9 cellular contexts compared by ENCODE assay signal in the genomic region with DNA sequence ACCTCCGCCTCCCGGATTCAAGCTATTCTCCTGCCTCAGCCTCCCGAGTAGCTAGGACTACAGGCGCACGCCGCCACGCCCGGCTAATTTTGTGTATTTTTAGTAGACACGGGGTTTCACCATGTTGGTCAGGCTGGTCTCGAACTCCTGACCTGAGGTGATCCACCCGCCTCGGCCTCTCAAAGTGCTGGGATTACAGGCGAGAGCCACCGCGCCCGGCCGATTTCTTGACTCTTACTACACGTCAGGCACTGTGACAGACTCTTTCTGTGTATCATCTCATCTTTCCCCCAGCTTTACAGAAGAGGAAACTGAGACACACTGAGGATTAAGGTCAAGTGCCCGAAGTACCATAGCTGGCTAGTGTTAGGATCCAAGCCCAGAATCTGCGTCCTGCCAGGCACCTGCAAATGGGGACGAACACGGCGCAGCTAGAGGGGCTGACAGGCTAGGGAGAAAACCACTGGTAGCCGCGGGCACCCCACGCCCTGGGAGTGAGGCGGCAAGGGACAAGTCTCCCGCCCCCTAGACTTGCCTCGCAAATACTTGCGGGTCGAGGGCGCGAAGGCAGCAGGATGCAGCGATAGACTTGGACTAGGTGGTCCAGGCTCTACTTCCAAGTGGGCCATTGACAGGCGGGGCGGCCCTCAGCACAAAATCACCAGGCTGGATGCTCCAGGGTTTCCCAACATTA. TPM values are rescaled to one million over a fixed set of nuclear protein-coding genes. Genes with fewer than 3 reads are reported as not detected.
A peak's percentile ranks its signal among the peaks of the same experiment; 100 is the strongest.
DNase-seq lines count a peak whose midpoint lies in the region; ATAC-seq, FAIRE-seq and TF ChIP-seq lines count a peak whose summit lies in the region.
"Had no signal": no experiment of that assay in that cellular context is flagged by ENCODE, and none has a peak within 500 bp of the region (broad histone marks: within the 10 kb centered on the region; RNA-seq: fewer than 3 reads in every experiment).

No MANE protein-coding gene starts in this region.

- DNase-seq in activated effector memory CD4-positive, alpha-beta T cell treated with anti-CD3 and anti-CD28 coated beads, Interleukin-2, amount 50 U/mL, for 16 hours: peak; percentile 73
- DNase-seq in activated effector memory CD4-positive, alpha-beta T cell treated with Interleukin-2 at 50 U/mL for 16 hours: no peak
- DNase-seq in adrenal gland: peak in 6 of 7 donors; percentile 20 to 65 (median 42)
- DNase-seq in HepG2 (ENCODE audit: low spot score): no peak

- no peak for TF ChIP-seq RAD21 in HepG2 (CRISPR knock-in tag; IDR thresholded peaks at IDR 0.05)

- H3K9me3 ChIP-seq in adrenal gland (replicated peaks in 1 of 3) (no peaks in the 10 kb centered on the region), HepG2 (ENCODE audit: low read length) (no peaks in the 10 kb centered on the region), thymus (ENCODE audit: control insufficient read depth) (no peaks in the 10 kb centered on the region)

- no peaks in the 10 kb centered on the region for H4K20me1 ChIP-seq in HepG2 (ENCODE audit: insufficient read depth, low read length)

- POLR2A ChIA-PET in HepG2 (lab: Yijun Ruan, JAX): interaction anchor here (0.7 to 4.9 kb wide), 7 partner anchors 73 to 514 kb away, joined by 3 to 46 read pairs (median 5); a partner anchor contains a TSS

- no peak overlapping the region; the same call in 1 of the 2 replicates for H3K9ac ChIP-seq in HepG2 (ENCODE audit: insufficient read depth, low read depth, low read length)

- intact Hi-C loops in adrenal gland (cut with DNase I) (no loop called here), HepG2 (cut with micrococcal nuclease; ENCODE audit: unreplicated experiment) (loop anchor here (10.0 kb wide), 1 partner anchor 324 kb away; no protein-coding TSS in a partner anchor)

- H3K36me3 ChIP-seq in adrenal gland (replicated peaks in 1 of 2): peaks cover 0 to 25% of the 10 kb centered on the region in 2 donors
- peaks cover 5 to 21% of the 10 kb centered on the region in 2 experiments; a peak in 3 of 5 replicates for H3K36me3 ChIP-seq in HepG2 (replicated peaks in 1 of 2; ENCODE audit: control insufficient read depth in 1 of 2, insufficient read depth in 2 of 2, low read length in 2 of 2)
- H3K36me3 ChIP-seq in thymus (ENCODE audit: control insufficient read depth, insufficient read depth): peaks cover 21% of the 10 kb centered on the region

- peak overlapping the region; percentile 97 for H3K4me2 ChIP-seq in HepG2 (ENCODE audit: low read depth, low read length)

- peak overlapping the region in 3 of 4 donors; percentile 54 to 93 (median 72) for H3K4me3 ChIP-seq in adrenal gland
- peak overlapping the region; percentile 78 to 88 (median 84); a peak in 5 of 6 replicates for H3K4me3 ChIP-seq in HepG2 (replicated peaks in 1 of 3; ENCODE audit: insufficient read depth in 1 of 3, low read depth in 2 of 3, low read length in 3 of 3)
- H3K4me3 ChIP-seq in thymus (ENCODE audit: low read length): peak overlapping the region; percentile 99

- in situ Hi-C loops in HepG2 (cut with HindIII; ENCODE audit: extremely low pct_ligation_motif_present, low pct_unique_long_range_greater_than_20kb): loop anchor here (5.0 to 25.0 kb wide), 4 partner anchors 202 to 687 kb away; a partner anchor contains a TSS

- ATAC-seq in HepG2 (no peak), HG03025 (IDR thresholded peaks at IDR 0.05; ENCODE audit: low FRiP score, unreplicated experiment) (no peak), HG03159 (IDR thresholded peaks at IDR 0.05; ENCODE audit: unreplicated experiment) (no peak), HG02759 (IDR thresholded peaks at IDR 0.05; ENCODE audit: unreplicated experiment) (no peak)

- CTCF ChIA-PET in HepG2 (lab: Yijun Ruan, JAX; ENCODE audit: low intra/inter-chr PET ratio, low total read pairs): no interaction called here

- no peak overlapping the region for H2AFZ ChIP-seq in HepG2 (ENCODE audit: low read length)

- no peaks in the 10 kb centered on the region for H3K27me3 ChIP-seq in adrenal gland
- no peaks in the 10 kb centered on the region; a peak in 2 of 5 replicates for H3K27me3 ChIP-seq in HepG2 (ENCODE audit: control insufficient read depth in 1 of 2, insufficient read depth in 2 of 2, low read length in 2 of 2)
- no peaks in the 10 kb centered on the region for H3K27me3 ChIP-seq in thymus (ENCODE audit: control insufficient read depth, insufficient read depth)

- peak overlapping the region in 4 of 5 donors; percentile 60 to 93 (median 90) for H3K27ac ChIP-seq in adrenal gland
- H3K27ac ChIP-seq in HepG2 (ENCODE audit: extremely low read length, insufficient read depth, low read length): no peak overlapping the region
- peak overlapping the region; percentile 99 for H3K27ac ChIP-seq in thymus (ENCODE audit: low read depth)

- TF ChIP-seq CTCF in adrenal gland (IDR thresholded peaks at IDR 0.05) (no peak), HepG2 (CRISPR knock-in tag; IDR thresholded peaks at IDR 0.05) (no peak)

- TF ChIP-seq POLR2A in adrenal gland (IDR thresholded peaks at IDR 0.05) (no peak), HepG2 (IDR thresholded peaks at IDR 0.05; ENCODE audit: insufficient read depth in 1 of 2, low read depth in 2 of 2, low read length in 2 of 2) (no peak)

- H3K4me1 ChIP-seq in adrenal gland (replicated peaks in 1 of 2): peaks cover 37 to 85% of the 10 kb centered on the region in 2 donors
- H3K4me1 ChIP-seq in HepG2 (ENCODE audit: insufficient read depth, low read length): peaks cover 62% of the 10 kb centered on the region
- peaks cover 23% of the 10 kb centered on the region for H3K4me1 ChIP-seq in thymus (ENCODE audit: control insufficient read depth, insufficient read depth, low read length)

- peaks cover 10% of the 10 kb centered on the region for H3K79me2 ChIP-seq in HepG2 (ENCODE audit: insufficient read depth, low read length)

- WGBS in adrenal gland, 4 donors: 54 to 75% (median 58%) methylated on average over 22 to 36 of the region's 36 CpGs
- WGBS in HepG2 (ENCODE audit: low lambda C conversion rate): 79% methylated on average over 36 of the region's 36 CpGs
- WGBS in thymus: 75% methylated on average over 36 of the region's 36 CpGs

- BruUV-seq in HepG2 (replicated peaks; lab: Mats Ljungman, UMichigan): no TSS peak

- no peak for TF ChIP-seq EP300 in HepG2 (IDR thresholded peaks at IDR 0.05; ENCODE audit: low read depth in 2 of 2, low read length in 2 of 2)
- no peak for TF ChIP-seq EP300 in HepG2 (CRISPR knock-in tag; IDR thresholded peaks at IDR 0.05; ENCODE audit: borderline replicate concordance)

- no peak for FAIRE-seq in HepG2 (lab: Jason Lieb, UNC)
- FAIRE-seq: TTC549 had no signal

TF ChIP-seq in HepG2, 621 proteins besides CTCF, POLR2A, EP300 and RAD21 (continues in another document):
- TF ChIP-seq ZNF788 (CRISPR knock-in tag; IDR thresholded peaks at IDR 0.05; ENCODE audit: borderline replicate concordance) (0 out of 2 replicates have a peak, but pooled peaks have one; percentile 13), ZNF768 (CRISPR knock-in tag; IDR thresholded peaks at IDR 0.05) (no peak), ZNF460 (CRISPR knock-in tag; IDR thresholded peaks at IDR 0.05; ENCODE audit: borderline replicate concordance) (peak; percentile 73; the same call in 1 of the 2 replicates), ZNF468 (CRISPR knock-in tag; IDR thresholded peaks at IDR 0.05) (0 out of 2 replicates have a peak, but pooled peaks have one; percentile 40), ZNF546 (CRISPR knock-in tag; conservative IDR thresholded peaks at IDR 0.05) (0 out of 2 replicates have a peak, but pooled peaks have one; percentile 43), ZNF143 (CRISPR knock-in tag; IDR thresholded peaks at IDR 0.05) (peak; percentile 23), ZNF350 (CRISPR knock-in tag; IDR thresholded peaks at IDR 0.05; ENCODE audit: borderline replicate concordance, low read depth) (0 out of 2 replicates have a peak, but pooled peaks have one; percentile 7), SP4 (CRISPR knock-in tag; IDR thresholded peaks at IDR 0.05) (peak; percentile 28; the same call in 1 of the 2 replicates), ZBTB38 (CRISPR knock-in tag; IDR thresholded peaks at IDR 0.05) (peak; percentile 66; the same call in 1 of the 2 replicates), ZNF572 (CRISPR knock-in tag; IDR thresholded peaks at IDR 0.05) (0 out of 2 replicates have a peak, but pooled peaks have one; percentile 51)
- TF ChIP-seq, protein P1, sequence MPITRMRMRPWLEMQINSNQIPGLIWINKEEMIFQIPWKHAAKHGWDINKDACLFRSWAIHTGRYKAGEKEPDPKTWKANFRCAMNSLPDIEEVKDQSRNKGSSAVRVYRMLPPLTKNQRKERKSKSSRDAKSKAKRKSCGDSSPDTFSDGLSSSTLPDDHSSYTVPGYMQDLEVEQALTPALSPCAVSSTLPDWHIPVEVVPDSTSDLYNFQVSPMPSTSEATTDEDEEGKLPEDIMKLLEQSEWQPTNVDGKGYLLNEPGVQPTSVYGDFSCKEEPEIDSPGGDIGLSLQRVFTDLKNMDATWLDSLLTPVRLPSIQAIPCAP (CRISPR knock-in tag; IDR thresholded peaks at IDR 0.05; ENCODE audit: low read depth): 0 out of 2 replicates have a peak, but pooled peaks have one; percentile 10

RNA-seq across cellular contexts. Expression of a gene that starts 1.1 kb away (rescaled TPM):
- 10 to 100 TPM; 16.4 to 83.7 (median 30.5) TPM for total RNA-seq in adrenal gland
- polyA plus RNA-seq in adrenal gland: 10 to 100 TPM; 10.1 to 12.7 (median 12.5) TPM
- total RNA-seq in HepG2 (2016; rRNA removed; fragmentation: Illumina TruSeq; extraction: Trizol): 20.2 and 25.2 TPM in 2 replicates
- 5.3 and 5.6 TPM in 2 replicates for total RNA-seq in HepG2 (2016; cell fraction: cytosol; rRNA removed; fragmentation: Illumina TruSeq; extraction: Trizol; ENCODE audit: low read depth)
- 18.4 and 26.1 TPM in 2 replicates for total RNA-seq in HepG2 (2016; cell fraction: insoluble cytoplasmic fraction; rRNA removed; fragmentation: Illumina TruSeq; extraction: Trizol)
- 7.7 and 11.1 TPM in 2 replicates for total RNA-seq in HepG2 (2016; cell fraction: membrane; rRNA removed; fragmentation: Illumina TruSeq; extraction: Trizol)
- total RNA-seq in HepG2 (2016; cell fraction: nucleus; rRNA removed; fragmentation: Illumina TruSeq; extraction: Trizol): 25.6 and 26.1 TPM in 2 replicates
- polyA plus RNA-seq in HepG2 (2011; rRNA removed): 23.8 and 25.8 TPM in 2 replicates
- polyA plus RNA-seq in HepG2 (2011; cell fraction: cytosol; rRNA removed): 14.5 and 19.7 TPM in 2 replicates
- polyA plus RNA-seq in HepG2 (2011; cell fraction: nucleus; rRNA removed): 30.8 and 36.5 TPM in 2 replicates
- polyA plus RNA-seq in HepG2 (2012): 8.9 and 11.5 TPM in 2 replicates
- polyA plus RNA-seq in HepG2 (2016; cell fraction: cytosol; fragmentation: Illumina TruSeq; extraction: Trizol; ENCODE audit: low read depth): 2.2 and 2.4 TPM in 2 replicates
- polyA plus RNA-seq in HepG2 (2016; cell fraction: insoluble cytoplasmic fraction; fragmentation: Illumina TruSeq; extraction: Trizol; ENCODE audit: low read depth): 11.5 and 15.5 TPM in 2 replicates
- polyA plus RNA-seq in HepG2 (2016; cell fraction: membrane; fragmentation: Illumina TruSeq; extraction: Trizol; ENCODE audit: low read depth): 2.5 and 3.1 TPM in 2 replicates
- 23.7 and 26.1 TPM in 2 replicates for polyA plus RNA-seq in HepG2 (2016; cell fraction: nucleus; fragmentation: Illumina TruSeq; extraction: Trizol; ENCODE audit: insufficient read depth, low read depth)
- polyA minus RNA-seq in HepG2 (2011; rRNA and poly(A)+ RNA removed; ENCODE audit: low replicate concordance): 73.6 and 87.5 TPM in 2 replicates
- polyA minus RNA-seq in HepG2 (2011; cell fraction: cytosol; rRNA and poly(A)+ RNA removed): 12.6 and 13.8 TPM in 2 replicates
- 74.5 and 84.5 TPM in 2 replicates for polyA minus RNA-seq in HepG2 (2011; cell fraction: nucleus; rRNA and poly(A)+ RNA removed)
- polyA plus RNA-seq in thymus: 13.0 TPM

Comparison
In these comparisons a context has a peak if more than half of its experiments do, and no peak if none do; other contexts are left out.
1. DNase-seq: peak in activated effector memory CD4-positive, alpha-beta T cell treated with anti-CD3 and anti-CD28 coated beads, Interleukin-2, amount 50 U/mL, for 16 hours (single experiment) and adrenal gland (6 of 7); none in activated effector memory CD4-positive, alpha-beta T cell treated with Interleukin-2 at 50 U/mL for 16 hours (single experiment) and HepG2 (single experiment).
2. Peak in every context shown above with its lines, with median percentiles within 50 percentile points of each other: H3K4me3 ChIP-seq.